In genomic region chr6:168301648-168302398, GRCh38 we compare ENCODE assay signal across 1 cellular context.
TF ChIP-seq lines count a peak whose summit lies in the region.

No MANE protein-coding gene starts in this region.

TF ChIP-seq in HepG2, 621 proteins besides CTCF, POLR2A, EP300 and RAD21 (continued from another document and continues in another):
- TF ChIP-seq, protein P1, sequence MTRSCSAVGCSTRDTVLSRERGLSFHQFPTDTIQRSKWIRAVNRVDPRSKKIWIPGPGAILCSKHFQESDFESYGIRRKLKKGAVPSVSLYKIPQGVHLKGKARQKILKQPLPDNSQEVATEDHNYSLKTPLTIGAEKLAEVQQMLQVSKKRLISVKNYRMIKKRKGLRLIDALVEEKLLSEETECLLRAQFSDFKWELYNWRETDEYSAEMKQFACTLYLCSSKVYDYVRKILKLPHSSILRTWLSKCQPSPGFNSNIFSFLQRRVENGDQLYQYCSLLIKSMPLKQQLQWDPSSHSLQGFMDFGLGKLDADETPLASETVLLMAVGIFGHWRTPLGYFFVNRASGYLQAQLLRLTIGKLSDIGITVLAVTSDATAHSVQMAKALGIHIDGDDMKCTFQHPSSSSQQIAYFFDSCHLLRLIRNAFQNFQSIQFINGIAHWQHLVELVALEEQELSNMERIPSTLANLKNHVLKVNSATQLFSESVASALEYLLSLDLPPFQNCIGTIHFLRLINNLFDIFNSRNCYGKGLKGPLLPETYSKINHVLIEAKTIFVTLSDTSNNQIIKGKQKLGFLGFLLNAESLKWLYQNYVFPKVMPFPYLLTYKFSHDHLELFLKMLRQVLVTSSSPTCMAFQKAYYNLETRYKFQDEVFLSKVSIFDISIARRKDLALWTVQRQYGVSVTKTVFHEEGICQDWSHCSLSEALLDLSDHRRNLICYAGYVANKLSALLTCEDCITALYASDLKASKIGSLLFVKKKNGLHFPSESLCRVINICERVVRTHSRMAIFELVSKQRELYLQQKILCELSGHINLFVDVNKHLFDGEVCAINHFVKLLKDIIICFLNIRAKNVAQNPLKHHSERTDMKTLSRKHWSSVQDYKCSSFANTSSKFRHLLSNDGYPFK (CRISPR knock-in tag; IDR thresholded peaks at IDR 0.05; ENCODE audit: borderline replicate concordance) = no peak
- TF ChIP-seq, protein P2, sequence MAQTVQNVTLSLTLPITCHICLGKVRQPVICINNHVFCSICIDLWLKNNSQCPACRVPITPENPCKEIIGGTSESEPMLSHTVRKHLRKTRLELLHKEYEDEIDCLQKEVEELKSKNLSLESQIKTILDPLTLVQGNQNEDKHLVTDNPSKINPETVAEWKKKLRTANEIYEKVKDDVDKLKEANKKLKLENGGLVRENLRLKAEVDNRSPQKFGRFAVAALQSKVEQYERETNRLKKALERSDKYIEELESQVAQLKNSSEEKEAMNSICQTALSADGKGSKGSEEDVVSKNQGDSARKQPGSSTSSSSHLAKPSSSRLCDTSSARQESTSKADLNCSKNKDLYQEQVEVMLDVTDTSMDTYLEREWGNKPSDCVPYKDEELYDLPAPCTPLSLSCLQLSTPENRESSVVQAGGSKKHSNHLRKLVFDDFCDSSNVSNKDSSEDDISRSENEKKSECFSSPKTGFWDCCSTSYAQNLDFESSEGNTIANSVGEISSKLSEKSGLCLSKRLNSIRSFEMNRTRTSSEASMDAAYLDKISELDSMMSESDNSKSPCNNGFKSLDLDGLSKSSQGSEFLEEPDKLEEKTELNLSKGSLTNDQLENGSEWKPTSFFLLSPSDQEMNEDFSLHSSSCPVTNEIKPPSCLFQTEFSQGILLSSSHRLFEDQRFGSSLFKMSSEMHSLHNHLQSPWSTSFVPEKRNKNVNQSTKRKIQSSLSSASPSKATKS (CRISPR knock-in tag; IDR thresholded peaks at IDR 0.05) = no peak
- TF ChIP-seq RFX1 (IDR thresholded peaks at IDR 0.05) = no peak
- TF ChIP-seq ZEB1 (IDR thresholded peaks at IDR 0.05; ENCODE audit: insufficient replicate concordance, low read depth) = peak; percentile 97
- TF ChIP-seq ZHX1 (CRISPR knock-in tag; IDR thresholded peaks at IDR 0.05; ENCODE audit: low read depth) = no peak
- peak; percentile 63; the same call in 1 of the 2 replicates for TF ChIP-seq PITX1 (CRISPR knock-in tag; IDR thresholded peaks at IDR 0.05)
- TF ChIP-seq ONECUT2 (CRISPR knock-in tag; IDR thresholded peaks at IDR 0.05) = peak; percentile 89
- no peak for TF ChIP-seq CENPX (CRISPR knock-in tag; IDR thresholded peaks at IDR 0.05)
- TF ChIP-seq, protein P3, sequence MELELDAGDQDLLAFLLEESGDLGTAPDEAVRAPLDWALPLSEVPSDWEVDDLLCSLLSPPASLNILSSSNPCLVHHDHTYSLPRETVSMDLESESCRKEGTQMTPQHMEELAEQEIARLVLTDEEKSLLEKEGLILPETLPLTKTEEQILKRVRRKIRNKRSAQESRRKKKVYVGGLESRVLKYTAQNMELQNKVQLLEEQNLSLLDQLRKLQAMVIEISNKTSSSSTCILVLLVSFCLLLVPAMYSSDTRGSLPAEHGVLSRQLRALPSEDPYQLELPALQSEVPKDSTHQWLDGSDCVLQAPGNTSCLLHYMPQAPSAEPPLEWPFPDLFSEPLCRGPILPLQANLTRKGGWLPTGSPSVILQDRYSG (CRISPR knock-in tag; IDR thresholded peaks at IDR 0.05) = peak; percentile 67; the same call in 1 of the 2 replicates
- TF ChIP-seq ZNF75D (CRISPR knock-in tag; IDR thresholded peaks at IDR 0.05; ENCODE audit: borderline replicate concordance) = no peak
- TF ChIP-seq ZNF263 (CRISPR knock-in tag; IDR thresholded peaks at IDR 0.05) = peak; percentile 51; the same call in 1 of the 2 replicates
- no peak for TF ChIP-seq RAD51 (IDR thresholded peaks at IDR 0.05; ENCODE audit: borderline replicate concordance)
- TF ChIP-seq MTA1 (CRISPR knock-in tag; IDR thresholded peaks at IDR 0.05; ENCODE audit: borderline replicate concordance) = peak; percentile 82; the same call in 1 of the 2 replicates
- no peak for TF ChIP-seq MED8 (CRISPR knock-in tag; IDR thresholded peaks at IDR 0.05; ENCODE audit: insufficient replicate concordance)
- TF ChIP-seq ELF4 (CRISPR knock-in tag; IDR thresholded peaks at IDR 0.05; ENCODE audit: borderline replicate concordance) = no peak
- TF ChIP-seq NR2F6 (IDR thresholded peaks at IDR 0.05) = peak; percentile 73
- peak; percentile 44; the same call in 1 of the 2 replicates for TF ChIP-seq NR2F6 (CRISPR knock-in tag; IDR thresholded peaks at IDR 0.05)
- no peak for TF ChIP-seq RFX3 (CRISPR knock-in tag; IDR thresholded peaks at IDR 0.05)
- TF ChIP-seq EED (CRISPR knock-in tag; IDR thresholded peaks at IDR 0.05) = peak; percentile 60; the same call in 1 of the 2 replicates
- TF ChIP-seq POGZ (CRISPR knock-in tag; IDR thresholded peaks at IDR 0.05) = peak; percentile 58; the same call in 1 of the 2 replicates
- TF ChIP-seq ZNF235 (CRISPR knock-in tag; IDR thresholded peaks at IDR 0.05; ENCODE audit: borderline replicate concordance) = no peak
- TF ChIP-seq ZNF124 (CRISPR knock-in tag; IDR thresholded peaks at IDR 0.05) = 0 out of 2 replicates have a peak, but pooled peaks have one; percentile 14
- TF ChIP-seq, protein P4, sequence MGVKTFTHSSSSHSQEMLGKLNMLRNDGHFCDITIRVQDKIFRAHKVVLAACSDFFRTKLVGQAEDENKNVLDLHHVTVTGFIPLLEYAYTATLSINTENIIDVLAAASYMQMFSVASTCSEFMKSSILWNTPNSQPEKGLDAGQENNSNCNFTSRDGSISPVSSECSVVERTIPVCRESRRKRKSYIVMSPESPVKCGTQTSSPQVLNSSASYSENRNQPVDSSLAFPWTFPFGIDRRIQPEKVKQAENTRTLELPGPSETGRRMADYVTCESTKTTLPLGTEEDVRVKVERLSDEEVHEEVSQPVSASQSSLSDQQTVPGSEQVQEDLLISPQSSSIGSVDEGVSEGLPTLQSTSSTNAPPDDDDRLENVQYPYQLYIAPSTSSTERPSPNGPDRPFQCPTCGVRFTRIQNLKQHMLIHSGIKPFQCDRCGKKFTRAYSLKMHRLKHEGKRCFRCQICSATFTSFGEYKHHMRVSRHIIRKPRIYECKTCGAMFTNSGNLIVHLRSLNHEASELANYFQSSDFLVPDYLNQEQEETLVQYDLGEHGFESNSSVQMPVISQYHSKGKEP (CRISPR knock-in tag; IDR thresholded peaks at IDR 0.05) = no peak
- TF ChIP-seq, protein P5, sequence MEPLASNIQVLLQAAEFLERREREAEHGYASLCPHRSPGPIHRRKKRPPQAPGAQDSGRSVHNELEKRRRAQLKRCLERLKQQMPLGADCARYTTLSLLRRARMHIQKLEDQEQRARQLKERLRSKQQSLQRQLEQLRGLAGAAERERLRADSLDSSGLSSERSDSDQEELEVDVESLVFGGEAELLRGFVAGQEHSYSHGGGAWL (CRISPR knock-in tag; IDR thresholded peaks at IDR 0.05) = no peak; the same call in 1 of the 2 replicates
- TF ChIP-seq, protein P6, sequence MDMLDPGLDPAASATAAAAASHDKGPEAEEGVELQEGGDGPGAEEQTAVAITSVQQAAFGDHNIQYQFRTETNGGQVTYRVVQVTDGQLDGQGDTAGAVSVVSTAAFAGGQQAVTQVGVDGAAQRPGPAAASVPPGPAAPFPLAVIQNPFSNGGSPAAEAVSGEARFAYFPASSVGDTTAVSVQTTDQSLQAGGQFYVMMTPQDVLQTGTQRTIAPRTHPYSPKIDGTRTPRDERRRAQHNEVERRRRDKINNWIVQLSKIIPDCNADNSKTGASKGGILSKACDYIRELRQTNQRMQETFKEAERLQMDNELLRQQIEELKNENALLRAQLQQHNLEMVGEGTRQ (IDR thresholded peaks at IDR 0.05; ENCODE audit: low read depth, low read length) = no peak
- TF ChIP-seq, protein P6 (CRISPR knock-in tag; IDR thresholded peaks at IDR 0.05; ENCODE audit: borderline replicate concordance) = no peak
- peak; percentile 93 for TF ChIP-seq TCF7L2 (IDR thresholded peaks at IDR 0.05; ENCODE audit: low read depth, low read length)
- no peak for TF ChIP-seq AGO1 (IDR thresholded peaks at IDR 0.05; ENCODE audit: low read depth, low read length, poor library complexity, severe bottlenecking)
- no peak for TF ChIP-seq CHD2 (IDR thresholded peaks at IDR 0.05; ENCODE audit: low read depth, low read length)
- TF ChIP-seq, protein P7, sequence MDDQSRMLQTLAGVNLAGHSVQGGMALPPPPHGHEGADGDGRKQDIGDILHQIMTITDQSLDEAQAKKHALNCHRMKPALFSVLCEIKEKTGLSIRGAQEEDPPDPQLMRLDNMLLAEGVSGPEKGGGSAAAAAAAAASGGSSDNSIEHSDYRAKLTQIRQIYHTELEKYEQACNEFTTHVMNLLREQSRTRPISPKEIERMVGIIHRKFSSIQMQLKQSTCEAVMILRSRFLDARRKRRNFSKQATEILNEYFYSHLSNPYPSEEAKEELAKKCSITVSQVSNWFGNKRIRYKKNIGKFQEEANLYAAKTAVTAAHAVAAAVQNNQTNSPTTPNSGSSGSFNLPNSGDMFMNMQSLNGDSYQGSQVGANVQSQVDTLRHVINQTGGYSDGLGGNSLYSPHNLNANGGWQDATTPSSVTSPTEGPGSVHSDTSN (CRISPR knock-in tag; IDR thresholded peaks at IDR 0.05; ENCODE audit: borderline replicate concordance) = no peak
- peak; percentile 66; the same call in 1 of the 2 replicates for TF ChIP-seq ARID4A (CRISPR knock-in tag; IDR thresholded peaks at IDR 0.05; ENCODE audit: borderline replicate concordance)
- no peak for TF ChIP-seq ZNF549 (CRISPR knock-in tag; IDR thresholded peaks at IDR 0.05)
- no peak for TF ChIP-seq ZNF260 (CRISPR knock-in tag; IDR thresholded peaks at IDR 0.05; ENCODE audit: borderline replicate concordance, low read depth)
- no peak for TF ChIP-seq ZNF782 (CRISPR knock-in tag; IDR thresholded peaks at IDR 0.05; ENCODE audit: borderline replicate concordance)
- TF ChIP-seq ZZZ3 (CRISPR knock-in tag; IDR thresholded peaks at IDR 0.05; ENCODE audit: borderline replicate concordance) = no peak
- peak; percentile 43; the same call in 1 of the 2 replicates for TF ChIP-seq DRAP1 (CRISPR knock-in tag; IDR thresholded peaks at IDR 0.05)
- TF ChIP-seq ZFP82 (CRISPR knock-in tag; IDR thresholded peaks at IDR 0.05; ENCODE audit: borderline replicate concordance) = no peak
- TF ChIP-seq E2F5 (CRISPR knock-in tag; conservative IDR thresholded peaks at IDR 0.05) = no peak
- TF ChIP-seq JARID2 (CRISPR knock-in tag; IDR thresholded peaks at IDR 0.05; ENCODE audit: insufficient replicate concordance) = peak; percentile 58
- TF ChIP-seq AHR (CRISPR knock-in tag; IDR thresholded peaks at IDR 0.05) = 0 out of 2 replicates have a peak, but pooled peaks have one; percentile 84
- TF ChIP-seq ZNF234 (CRISPR knock-in tag; conservative IDR thresholded peaks at IDR 0.05) = no peak
- TF ChIP-seq TBP (CRISPR knock-in tag; IDR thresholded peaks at IDR 0.05) = no peak
